Comparison of ENCODE assay signal across 18 cellular contexts in the genomic region with DNA sequence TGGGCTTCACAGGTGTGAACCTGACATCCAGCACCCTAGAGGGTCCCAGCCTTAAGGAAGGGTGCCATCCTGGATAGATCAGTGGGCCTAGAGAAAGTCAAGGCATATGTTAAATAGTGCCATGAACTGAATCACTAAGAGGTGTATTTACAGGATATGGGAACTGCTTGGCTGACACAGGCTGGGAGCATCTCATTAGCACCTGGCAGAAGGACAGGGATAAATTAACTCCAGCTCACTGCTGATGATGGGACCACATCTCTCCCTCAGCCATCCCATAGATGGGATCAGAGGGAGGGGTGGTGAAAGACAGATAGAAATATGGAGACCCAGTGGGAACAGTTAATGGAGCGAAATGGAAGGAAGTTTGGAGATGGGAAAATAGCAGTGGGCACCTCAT.
"Had no signal": no experiment of that assay in that cellular context is flagged by ENCODE, and none has a peak within 500 bp of the region (broad histone marks: within the 10 kb centered on the region; RNA-seq: fewer than 3 reads in every experiment).

No MANE protein-coding gene starts in this region.

- ATAC-seq: HepG2 had no signal

- DNase-seq: IMR-90, Karpas-422, KG1, MG63, NCI-H1092, NCI-H1105 treated with DMSO at 0.1 percent for 48 hours, NCI-H1417 treated with DMSO at 0.1 percent for 48 hours, NCI-H146, NCI-H187 treated with DMSO at 0.1 percent for 48 hours, NCI-H2029 treated with DMSO at 0.1 percent for 48 hours, NCI-H226, NCI-H524, NCI-H82, Right ventricle myocardium superior, RPMI8226, SIG-M5, T-helper 2 cell had no signal
